ENCODE assay signal across 25 cellular contexts in the genomic region with DNA sequence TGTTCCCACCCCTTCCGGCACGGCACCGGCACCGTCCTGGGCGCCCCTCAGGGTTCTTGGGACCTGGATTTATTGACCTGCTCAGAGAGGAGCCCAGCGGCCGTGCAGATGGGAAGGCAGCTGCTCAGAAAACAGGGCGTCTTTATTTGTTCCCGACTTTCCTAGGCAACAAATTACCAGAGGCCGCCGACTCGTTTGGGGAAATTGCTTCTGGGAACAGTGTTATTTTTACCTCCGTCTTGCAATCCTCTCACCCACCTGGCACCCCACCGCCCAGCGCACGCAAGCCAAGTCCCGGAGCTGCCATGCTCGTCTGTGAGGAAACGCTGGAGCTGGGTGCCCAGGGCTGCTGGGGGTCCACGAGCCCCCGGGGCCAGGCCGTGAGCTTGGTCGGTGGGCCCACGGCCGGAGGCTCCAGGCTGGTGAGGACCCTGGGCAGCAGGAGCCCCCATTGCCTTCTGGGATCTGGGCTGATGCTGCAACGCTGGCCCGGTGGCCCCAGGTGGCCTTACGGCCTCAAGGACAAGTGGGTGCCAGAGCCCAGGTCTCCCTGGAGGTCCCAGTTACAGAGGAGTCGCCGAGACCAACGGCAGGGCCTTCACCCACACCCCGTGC.
"Had no signal": no experiment of that assay in that cellular context is flagged by ENCODE, and none has a peak within 500 bp of the region (broad histone marks: within the 10 kb centered on the region; RNA-seq: fewer than 3 reads in every experiment).

No MANE protein-coding gene starts in this region.

- DNase-seq: activated CD4-positive, alpha-beta T cell treated with anti-CD3 and anti-CD28 coated beads, Interleukin-2, amount 10 ng/mL, durations not matched to agents 24 days and 14 days; activated CD4-positive, alpha-beta T cell treated with anti-CD3 and anti-CD28 coated beads, Interleukin-2, amount 50 U/mL, for 4 hours; activated CD8-positive, alpha-beta T cell treated with anti-CD3 and anti-CD28 coated beads for 36 hours; activated gamma-delta T cell; activated naive CD4-positive, alpha-beta T cell treated with Interleukin-2 at 50 U/mL for 16 hours; activated naive CD8-positive, alpha-beta T cell treated with anti-CD3 and anti-CD28 coated beads, Interleukin-2, amount 10 ng/mL, durations not matched to agents 7 days and 5 days; activated T-cell treated with anti-CD3 and anti-CD28 coated beads, Interleukin-2, amount 50 U/mL, for 1 hour; caudate nucleus; cerebellar nuclear complex; MM.1S; MV-4-11; NCI-H1092; NCI-H187 treated with DMSO at 0.1 percent for 48 hours; NCI-H2081; NCI-H446; NCI-H510A treated with DMSO at 0.1 percent for 48 hours; NCI-H526 treated with DMSO at 0.1 percent for 48 hours; PC-9; T1000; WERI-Rb-1 had no signal

- H3K27ac ChIP-seq: ascending aorta, KMS-11, PC-9, RWPE1, SK-N-MC, WERI-Rb-1 had no signal

- ATAC-seq: activated CD8-positive, alpha-beta T cell treated with anti-CD3 and anti-CD28 coated beads for 36 hours; Right ventricle myocardium inferior had no signal
